ENCODE assay signal across 8 cellular contexts in the genomic region with DNA sequence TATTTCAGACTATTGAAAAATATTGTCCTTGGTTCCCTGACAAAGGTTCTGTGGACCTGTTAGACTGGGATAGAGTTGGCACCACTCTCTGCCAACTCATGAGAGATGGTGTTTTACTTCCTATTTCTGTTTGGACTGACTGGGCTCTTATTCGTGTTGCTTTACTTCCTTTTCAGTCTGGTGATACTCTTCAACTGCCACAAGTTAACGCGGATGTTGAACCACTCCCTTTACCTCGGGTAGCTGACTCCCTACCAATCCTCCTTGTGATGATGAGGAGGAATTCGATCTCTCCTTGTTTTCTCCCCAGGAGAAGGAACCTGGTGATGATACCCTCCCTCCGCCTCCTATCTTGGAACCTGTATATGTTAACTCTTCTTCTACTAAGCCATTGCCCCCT.
DNase-seq lines count a peak whose midpoint lies in the region; ATAC-seq and TF ChIP-seq lines count a peak whose summit lies in the region.
"Not testable (repeated sequence)": the region's sequence is repeated elsewhere in the genome, so short reads cannot be mapped to it uniquely, and the experiment has no call there.

No MANE protein-coding gene starts in this region.

- H3K9me2 ChIP-seq in hepatocyte (replicated peaks; ENCODE audit: insufficient read depth): not testable (repeated sequence)

- not testable (repeated sequence) for H3K9me3 ChIP-seq in Caco-2; colonic mucosa; hepatocyte (ENCODE audit: low read depth); mucosa of descending colon; smooth muscle cell (replicated peaks; ENCODE audit: low read depth); upper lobe of right lung

- 71% methylated on average over 6 of the region's 6 CpGs for WGBS in hepatocyte (ENCODE audit: low lambda C conversion rate, missing lambda C conversion rate)
- 87% methylated on average over 6 of the region's 6 CpGs for WGBS in smooth muscle cell (ENCODE audit: low lambda C conversion rate)

- not testable (repeated sequence) for H3F3A ChIP-seq in smooth muscle cell (ENCODE audit: low read depth)

- not testable (repeated sequence) for H3K4me3 ChIP-seq in Caco-2 (ENCODE audit: low read depth, low read length); colonic mucosa; hepatocyte; mucosa of descending colon; upper lobe of right lung
- peak overlapping the region; percentile 10 for H3K4me3 ChIP-seq in smooth muscle cell

- H3K27me3 ChIP-seq in Caco-2 (replicated peaks; ENCODE audit: control insufficient read depth, insufficient read depth, low read length); colonic mucosa; hepatocyte; smooth muscle cell (ENCODE audit: low read depth); upper lobe of right lung: not testable (repeated sequence)

- H3K4me1 Mint-ChIP-seq in Caco-2 (ENCODE audit: low read depth, unreplicated experiment): peaks cover 14% of the 10 kb centered on the region
- H3K4me1 Mint-ChIP-seq in nephron progenitor cell: not testable (repeated sequence)

- ATAC-seq in mucosa of descending colon (peak; percentile 90), upper lobe of right lung (peak; percentile 66)

- not testable (repeated sequence) for H3K36me3 Mint-ChIP-seq in Caco-2 (ENCODE audit: insufficient read depth, unreplicated experiment); nephron progenitor cell (ENCODE audit: low read depth)

- H3K27ac ChIP-seq in colonic mucosa: peak overlapping the region; percentile 64
- H3K27ac ChIP-seq in hepatocyte: peak overlapping the region; percentile 66
- H3K27ac ChIP-seq in smooth muscle cell (ENCODE audit: low read depth): not testable (repeated sequence)
- peak overlapping the region; percentile 38 for H3K27ac ChIP-seq in upper lobe of right lung

- CTCF ChIA-PET in Caco-2 (lab: Charles Lee): not testable (repeated sequence)

- POLR2A ChIA-PET in Caco-2 (lab: Charles Lee): not testable (repeated sequence)

- peak overlapping the region; percentile 58 for H3K4me3 Mint-ChIP-seq in Caco-2 (ENCODE audit: unreplicated experiment)
- H3K4me3 Mint-ChIP-seq in nephron progenitor cell: not testable (repeated sequence)

- H3K27ac Mint-ChIP-seq in Caco-2 (ENCODE audit: unreplicated experiment) (peak overlapping the region; percentile 55), nephron progenitor cell (peak overlapping the region; percentile 34)

- not testable (repeated sequence) for H3K36me3 ChIP-seq in Caco-2 (ENCODE audit: control insufficient read depth, insufficient read depth, low read length); colonic mucosa; hepatocyte (replicated peaks; ENCODE audit: insufficient read depth, low read depth); mucosa of descending colon (ENCODE audit: low read depth); smooth muscle cell (ENCODE audit: low read depth); upper lobe of right lung

- TF ChIP-seq CTCF in Caco-2 (IDR thresholded peaks at IDR 0.05; ENCODE audit: insufficient read depth in 1 of 2, low read depth in 1 of 2, low read length in 1 of 2, severe bottlenecking in 1 of 2, unreplicated experiment in 1 of 2); colonic mucosa (IDR thresholded peaks at IDR 0.05); hepatocyte (IDR thresholded peaks at IDR 0.05; ENCODE audit: poor library complexity); mucosa of descending colon (IDR thresholded peaks at IDR 0.05); nephron progenitor cell (IDR thresholded peaks at IDR 0.05); smooth muscle cell (IDR thresholded peaks at IDR 0.05; ENCODE audit: borderline replicate concordance, insufficient read depth, poor library complexity, severe bottlenecking); upper lobe of right lung (IDR thresholded peaks at IDR 0.05): not testable (repeated sequence)

- H3K9ac ChIP-seq in colonic mucosa (ENCODE audit: low read depth in 2 of 2, low read length in 2 of 2); smooth muscle cell (ENCODE audit: low read depth): not testable (repeated sequence)

- not testable (repeated sequence) for H3K4me1 ChIP-seq in Caco-2; colonic mucosa; hepatocyte (ENCODE audit: insufficient read depth); mucosa of descending colon (ENCODE audit: low read depth); smooth muscle cell (ENCODE audit: low read depth); upper lobe of right lung

- DNase-seq in Caco-2; nephron progenitor cell; smooth muscle cell (lab: John Stamatoyannopoulos, UW; ENCODE audit: unreplicated experiment); upper lobe of right lung: not testable (repeated sequence)
- DNase-seq in MV-4-11 (lab: John Stamatoyannopoulos, UW) (peak; percentile 23), colonic mucosa (peak; percentile 25), hepatocyte (ENCODE audit: low spot score) (peak; percentile 7), mucosa of descending colon (peak in 1 of 3 donors; percentile 12)

- H3K4me2 ChIP-seq in hepatocyte: peak overlapping the region; percentile 64
- H3K4me2 ChIP-seq in smooth muscle cell: not testable (repeated sequence)

- H2AFZ ChIP-seq in hepatocyte: peak overlapping the region; percentile 7
- not testable (repeated sequence) for H2AFZ ChIP-seq in smooth muscle cell (ENCODE audit: low read depth)

- not testable (repeated sequence) for H4K20me1 ChIP-seq in hepatocyte (ENCODE audit: insufficient read depth, poor library complexity, severe bottlenecking); smooth muscle cell (ENCODE audit: low read depth)

- not testable (repeated sequence) for BruUV-seq in Caco-2 (replicated peaks; lab: Mats Ljungman, UMichigan)

- not testable (repeated sequence) for H3K79me2 ChIP-seq in hepatocyte; smooth muscle cell (ENCODE audit: low read depth)

- intact Hi-C loops in Caco-2 (cut with micrococcal nuclease; ENCODE audit: unreplicated experiment); colonic mucosa (cut with DNase I); mucosa of descending colon (cut with DNase I, micrococcal nuclease); upper lobe of right lung (cut with DNase I): not testable (repeated sequence)

- not testable (repeated sequence) for H3K27me3 Mint-ChIP-seq in Caco-2 (ENCODE audit: insufficient read depth, unreplicated experiment); nephron progenitor cell (ENCODE audit: low read depth, poor library complexity)

- H3K9me3 Mint-ChIP-seq in Caco-2 (ENCODE audit: unreplicated experiment): peaks cover 15% of the 10 kb centered on the region
- H3K9me3 Mint-ChIP-seq in nephron progenitor cell: not testable (repeated sequence)
